Comparison of ENCODE assay signal across 24 cellular contexts in the genomic region with DNA sequence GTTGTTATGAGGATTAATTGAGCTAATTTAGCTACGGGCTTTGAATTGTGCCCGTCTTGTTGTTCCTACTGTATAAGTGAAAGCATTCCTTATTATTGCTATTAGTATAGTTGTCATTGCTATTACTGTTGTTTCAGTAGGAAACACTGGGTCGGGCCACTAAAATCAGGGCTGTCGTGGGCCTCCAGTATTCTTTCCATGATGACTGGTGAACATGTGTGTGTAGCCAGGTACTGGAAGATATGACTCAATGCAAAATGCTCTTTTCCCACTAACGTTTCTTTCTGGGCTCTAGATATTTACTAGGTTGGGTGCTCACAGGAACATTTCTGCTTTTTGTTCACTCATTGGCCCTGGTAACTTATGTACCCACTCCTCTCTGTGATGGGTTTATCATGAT. TPM values are rescaled to one million over a fixed set of nuclear protein-coding genes. Genes with fewer than 3 reads are reported as not detected.
DNase-seq lines count a peak whose midpoint lies in the region; ATAC-seq lines count a peak whose summit lies in the region.
"Had no signal": no experiment of that assay in that cellular context is flagged by ENCODE, and none has a peak within 500 bp of the region (broad histone marks: within the 10 kb centered on the region; RNA-seq: fewer than 3 reads in every experiment).

No MANE protein-coding gene starts in this region.

- no peak overlapping the region for H3K4me3 Mint-ChIP-seq in activated CD4-positive, alpha-beta T cell treated with anti-CD3 and anti-CD28 coated beads for 36 hours
- H3K4me3 Mint-ChIP-seq in activated T-cell treated with anti-CD3 and anti-CD28 coated beads, Interleukin-2, amount 50 U/mL, for 72 hours, result peak overlapping the region in 1 of 2 donors; percentile 73
- no peak overlapping the region for H3K4me3 Mint-ChIP-seq in stimulated activated naive CD8-positive, alpha-beta T cell treated with anti-CD3 and anti-CD28 coated beads, Interleukin-15, Interleukin-2, amounts not matched to agents 100 ng/mL and 50 ng/mL, for 24 hours
- H3K4me3 Mint-ChIP-seq: H9, HFFc6 had no signal

- peak overlapping the region; percentile 51 for H3K27ac Mint-ChIP-seq in activated CD4-positive, alpha-beta T cell treated with anti-CD3 and anti-CD28 coated beads for 36 hours
- H3K27ac Mint-ChIP-seq in activated T-cell treated with anti-CD3 and anti-CD28 coated beads, Interleukin-2, amount 50 U/mL, for 72 hours, result peak overlapping the region; percentile 15
- peak overlapping the region; percentile 28 for H3K27ac Mint-ChIP-seq in stimulated activated naive CD8-positive, alpha-beta T cell treated with anti-CD3 and anti-CD28 coated beads, Interleukin-15, Interleukin-2, amounts not matched to agents 100 ng/mL and 50 ng/mL, for 24 hours
- H3K27ac Mint-ChIP-seq: CD4-positive, alpha-beta memory T cell had no signal

- peak; percentile 43 for ATAC-seq in activated CD4-positive, alpha-beta T cell treated with anti-CD3 and anti-CD28 coated beads for 36 hours
- peak; percentile 15 to 17 for ATAC-seq in activated T-cell treated with anti-CD3 and anti-CD28 coated beads, Interleukin-2, amount 50 U/mL, for 72 hours (replicated peaks in 1 of 2)
- no peak for ATAC-seq in GM21423 (IDR thresholded peaks at IDR 0.05; ENCODE audit: unreplicated experiment)
- ATAC-seq: GM12878 had no signal

- no peaks in the 10 kb centered on the region for H3K27me3 Mint-ChIP-seq in activated CD4-positive, alpha-beta T cell treated with anti-CD3 and anti-CD28 coated beads for 36 hours
- no peaks in the 10 kb centered on the region for H3K27me3 Mint-ChIP-seq in activated T-cell treated with anti-CD3 and anti-CD28 coated beads, Interleukin-2, amount 50 U/mL, for 72 hours (ENCODE audit: low read depth)
- H3K27me3 Mint-ChIP-seq in stimulated activated naive CD8-positive, alpha-beta T cell treated with anti-CD3 and anti-CD28 coated beads, Interleukin-15, Interleukin-2, amounts not matched to agents 100 ng/mL and 50 ng/mL, for 24 hours, result no peaks in the 10 kb centered on the region
- H3K27me3 Mint-ChIP-seq: CD4-positive, alpha-beta memory T cell had no signal

- CTCF ChIA-PET in activated CD4-positive, alpha-beta T cell treated with anti-CD3 and anti-CD28 coated beads for 36 hours (lab: Charles Lee), result interaction anchor here (1.7 kb wide), 1 partner anchor 13 kb away, joined by 3 read pairs; no protein-coding TSS in a partner anchor

- intact Hi-C loops in activated CD4-positive, alpha-beta T cell treated with anti-CD3 and anti-CD28 coated beads for 36 hours (cut with DNase I, micrococcal nuclease), result no loop called here

- peaks cover 31% of the 10 kb centered on the region for H3K36me3 Mint-ChIP-seq in activated CD4-positive, alpha-beta T cell treated with anti-CD3 and anti-CD28 coated beads for 36 hours (ENCODE audit: low read depth)
- H3K36me3 Mint-ChIP-seq in activated T-cell treated with anti-CD3 and anti-CD28 coated beads, Interleukin-2, amount 50 U/mL, for 72 hours (ENCODE audit: insufficient read depth in 2 of 2), result peaks cover 3 to 4% of the 10 kb centered on the region in 2 donors
- peaks cover 41% of the 10 kb centered on the region for H3K36me3 Mint-ChIP-seq in stimulated activated naive CD8-positive, alpha-beta T cell treated with anti-CD3 and anti-CD28 coated beads, Interleukin-15, Interleukin-2, amounts not matched to agents 100 ng/mL and 50 ng/mL, for 24 hours (ENCODE audit: low read depth)

- peaks cover 38% of the 10 kb centered on the region for H3K4me1 Mint-ChIP-seq in activated CD4-positive, alpha-beta T cell treated with anti-CD3 and anti-CD28 coated beads for 36 hours
- peaks cover 49% of the 10 kb centered on the region for H3K4me1 Mint-ChIP-seq in activated T-cell treated with anti-CD3 and anti-CD28 coated beads, Interleukin-2, amount 50 U/mL, for 72 hours (ENCODE audit: low read depth)
- peaks cover 36% of the 10 kb centered on the region for H3K4me1 Mint-ChIP-seq in stimulated activated naive CD8-positive, alpha-beta T cell treated with anti-CD3 and anti-CD28 coated beads, Interleukin-15, Interleukin-2, amounts not matched to agents 100 ng/mL and 50 ng/mL, for 24 hours (ENCODE audit: low read depth)

- no peaks in the 10 kb centered on the region for H3K9me3 Mint-ChIP-seq in activated CD4-positive, alpha-beta T cell treated with anti-CD3 and anti-CD28 coated beads for 36 hours (ENCODE audit: low read depth)
- no peaks in the 10 kb centered on the region for H3K9me3 Mint-ChIP-seq in activated T-cell treated with anti-CD3 and anti-CD28 coated beads, Interleukin-2, amount 50 U/mL, for 72 hours
- H3K9me3 Mint-ChIP-seq in stimulated activated naive CD8-positive, alpha-beta T cell treated with anti-CD3 and anti-CD28 coated beads, Interleukin-15, Interleukin-2, amounts not matched to agents 100 ng/mL and 50 ng/mL, for 24 hours, result no peaks in the 10 kb centered on the region
- H3K9me3 Mint-ChIP-seq: CD4-positive, alpha-beta memory T cell; H9; HFFc6 had no signal

- peak; percentile 51 for DNase-seq in activated CD4-positive, alpha-beta T cell treated with anti-CD3 and anti-CD28 coated beads for 36 hours
- DNase-seq in activated CD4-positive, alpha-beta T cell treated with anti-CD3 and anti-CD28 coated beads, Interleukin-2, amount 50 U/mL, for 4 hours, result no peak
- no peak for DNase-seq in activated T-cell treated with anti-CD3 and anti-CD28 coated beads, Interleukin-2, amount 50 U/mL, for 72 hours
- DNase-seq in activated T-cell treated with anti-CD3 and anti-CD28 coated beads for 4 hours, result no peak
- DNase-seq in stimulated activated CD4-positive, alpha-beta T cell treated with anti-CD3 and anti-CD28 coated beads, Interleukin-1b, Interleukin-23, amount 100 ng/mL, for 48 hours, result peak; percentile 31
- no peak for DNase-seq in stimulated activated CD4-positive, alpha-beta T cell treated with anti-CD3 and anti-CD28 coated beads, Interleukin-12 subunit alpha, Interleukin-12 subunit beta, amount 100 ng/mL, for 4 hours
- DNase-seq: ACHN; Caco-2; CD4-positive, alpha-beta memory T cell; DMS 273 treated with DMSO at 0.1 percent for 48 hours; DND-41; GM23248; H9; HFFc6; Kasumi-1; MM.1S; NCI-H1048; NCI-H1417 treated with DMSO at 0.1 percent for 48 hours; NCI-H187; NCI-H446 had no signal

- POLR2A ChIA-PET in activated CD4-positive, alpha-beta T cell treated with anti-CD3 and anti-CD28 coated beads for 36 hours (lab: Charles Lee), result no interaction called here

RNA-seq across cellular contexts. Expression of gene TTL, which starts 4.9 kb away (rescaled TPM):
- 10 to 100 TPM; 28.7 to 30.2 TPM for total RNA-seq in activated CD4-positive, alpha-beta T cell treated with anti-CD3 and anti-CD28 coated beads for 36 hours
- total RNA-seq in activated T-cell treated with anti-CD3 and anti-CD28 coated beads, Interleukin-2, amount 50 U/mL, for 72 hours, result 10 to 100 TPM; 28.8 to 32.5 TPM

RNA-seq across cellular contexts. Expression of gene RGPD8, which starts 53.5 kb away (rescaled TPM):
- total RNA-seq in activated CD4-positive, alpha-beta T cell treated with anti-CD3 and anti-CD28 coated beads for 36 hours, result 1 to 10 TPM; 7.8 to 9.2 TPM
- total RNA-seq in activated T-cell treated with anti-CD3 and anti-CD28 coated beads, Interleukin-2, amount 50 U/mL, for 72 hours, result 10 to 100 TPM in 1 of 2 donors, 1 to 10 TPM in 1; 7.0 to 25.2 TPM
- total RNA-seq: OCI-LY7 had no signal

RNA-seq across cellular contexts. Expression of gene POLR1B, which starts 55.4 kb away (rescaled TPM):
- 10 to 100 TPM; 47.0 to 63.3 TPM for total RNA-seq in activated CD4-positive, alpha-beta T cell treated with anti-CD3 and anti-CD28 coated beads for 36 hours
- total RNA-seq in activated T-cell treated with anti-CD3 and anti-CD28 coated beads, Interleukin-2, amount 50 U/mL, for 72 hours, result 10 to 100 TPM; 39.3 to 45.3 TPM

Comparison
In these comparisons a context has a peak if more than half of its experiments do, and no peak if none do; other contexts are left out.
1. DNase-seq: peak in activated CD4-positive, alpha-beta T cell treated with anti-CD3 and anti-CD28 coated beads for 36 hours (single experiment) and stimulated activated CD4-positive, alpha-beta T cell treated with anti-CD3 and anti-CD28 coated beads, Interleukin-1b, Interleukin-23, amount 100 ng/mL, for 48 hours (single experiment); none in activated CD4-positive, alpha-beta T cell treated with anti-CD3 and anti-CD28 coated beads, Interleukin-2, amount 50 U/mL, for 4 hours (0 of 2), activated T-cell treated with anti-CD3 and anti-CD28 coated beads, Interleukin-2, amount 50 U/mL, for 72 hours (0 of 2), activated T-cell treated with anti-CD3 and anti-CD28 coated beads for 4 hours (single experiment) and stimulated activated CD4-positive, alpha-beta T cell treated with anti-CD3 and anti-CD28 coated beads, Interleukin-12 subunit alpha, Interleukin-12 subunit beta, amount 100 ng/mL, for 4 hours (single experiment).
2. Peak in every context shown above with its lines, with median percentiles within 50 percentile points of each other: H3K27ac Mint-ChIP-seq.